Comparison of ENCODE assay signal across 22 cellular contexts in genomic region chrX:54444752-54445151, GRCh38. TPM values are rescaled to one million over a fixed set of nuclear protein-coding genes. Genes with fewer than 3 reads are reported as not detected.
"Had no signal": no experiment of that assay in that cellular context is flagged by ENCODE, and none has a peak within 500 bp of the region (broad histone marks: within the 10 kb centered on the region; RNA-seq: fewer than 3 reads in every experiment).

No MANE protein-coding gene starts in this region.

- H3K27ac ChIP-seq: epithelial cell of prostate, neural progenitor cell, prostate gland, right atrium auricular region, skin epidermis, thoracic aorta, upper lobe of left lung had no signal

- H3K4me2 ChIP-seq: neural progenitor cell had no signal

- FAIRE-seq: TTC549 had no signal

- H3K27ac Mint-ChIP-seq: activated B cell treated with CpG ODN at 0.5 μM for 24 hours; activated CD4-positive, alpha-beta memory T cell treated with anti-CD3 and anti-CD28 coated beads, Interleukin-2, amount 10 ng/mL, durations not matched to agents 7 days and 5 days; neural progenitor cell; T-helper 2 cell treated with Interferon-gamma antibody and Interleukin-4, amounts not matched to agents 5 μg/mL and 100 μg/mL, for 36 hours had no signal

- H3K27me3 ChIP-seq: neural progenitor cell, right atrium auricular region, upper lobe of left lung had no signal

- H3K9me3 ChIP-seq: prostate gland, right atrium auricular region, thoracic aorta, upper lobe of left lung had no signal

- H3K9ac ChIP-seq: neural progenitor cell had no signal

- H3K36me3 ChIP-seq: neural progenitor cell, prostate gland had no signal

- H3K4me3 ChIP-seq: neural progenitor cell, prostate gland, right atrium auricular region, skin epidermis, thoracic aorta, upper lobe of left lung had no signal

- H3K9me3 Mint-ChIP-seq: activated B cell treated with CpG ODN at 0.5 μM for 24 hours; activated CD4-positive, alpha-beta memory T cell treated with anti-CD3 and anti-CD28 coated beads, Interleukin-2, amount 10 ng/mL, durations not matched to agents 7 days and 5 days; activated naive CD4-positive, alpha-beta T cell treated with anti-CD3 and anti-CD28 coated beads, Interleukin-2, amount 50 U/mL, for 72 hours; T-helper 2 cell treated with Interferon-gamma antibody and Interleukin-4, amounts not matched to agents 5 μg/mL and 100 μg/mL, for 36 hours had no signal

- ATAC-seq: activated naive CD4-positive, alpha-beta T cell treated with anti-CD3 and anti-CD28 coated beads, Interleukin-2, amount 50 U/mL, for 72 hours; naive thymus-derived CD4-positive, alpha-beta T cell had no signal

- H3K4me1 ChIP-seq: prostate gland had no signal

- DNase-seq: activated B cell treated with CpG ODN at 0.5 μM for 24 hours; activated CD4-positive, alpha-beta memory T cell treated with anti-CD3 and anti-CD28 coated beads, Interleukin-2, amount 10 ng/mL, durations not matched to agents 7 days and 5 days; activated CD4-positive, alpha-beta T cell treated with anti-CD3 and anti-CD28 coated beads for 48 hours; activated CD8-positive, alpha-beta memory T cell treated with anti-CD3 and anti-CD28 coated beads, Interleukin-2, amount 50 U/mL, for 48 hours; activated gamma-delta T cell treated with Interleukin-2 at 50 U/mL for 16 hours; amniotic stem cell; dermis blood vessel endothelial cell; effector memory CD4-positive, alpha-beta T cell; foreskin fibroblast; mesenchymal stem cell; naive thymus-derived CD4-positive, alpha-beta T cell; stimulated activated CD4-positive, alpha-beta T cell treated with anti-CD3 and anti-CD28 coated beads, Interleukin-4, amount 100 ng/mL, for 1 hour; upper lobe of left lung had no signal

- H3K27me3 Mint-ChIP-seq: activated B cell treated with CpG ODN at 0.5 μM for 24 hours; activated CD4-positive, alpha-beta memory T cell treated with anti-CD3 and anti-CD28 coated beads, Interleukin-2, amount 10 ng/mL, durations not matched to agents 7 days and 5 days; naive thymus-derived CD4-positive, alpha-beta T cell had no signal

- H3K4me3 Mint-ChIP-seq: activated B cell treated with CpG ODN at 0.5 μM for 24 hours; activated CD4-positive, alpha-beta memory T cell treated with anti-CD3 and anti-CD28 coated beads, Interleukin-2, amount 10 ng/mL, durations not matched to agents 7 days and 5 days; neural progenitor cell; T-helper 2 cell treated with Interferon-gamma antibody and Interleukin-4, amounts not matched to agents 5 μg/mL and 100 μg/mL, for 36 hours had no signal

- H2AFZ ChIP-seq: neural progenitor cell had no signal

RNA-seq across cellular contexts. Expression of gene FGD1, which starts 51.3 kb away (rescaled TPM):
- total RNA-seq: activated B cell treated with CpG ODN at 0.5 μM for 24 hours had no signal
